In genomic region chr11:122976734-122977454, GRCh38 we compare ENCODE assay signal across 10 cellular contexts. TPM values are rescaled to one million over a fixed set of nuclear protein-coding genes. Genes with fewer than 3 reads are reported as not detected.
DNase-seq lines count a peak whose midpoint lies in the region; ATAC-seq and TF ChIP-seq lines count a peak whose summit lies in the region.
"Had no signal": no experiment of that assay in that cellular context is flagged by ENCODE, and none has a peak within 500 bp of the region (broad histone marks: within the 10 kb centered on the region; RNA-seq: fewer than 3 reads in every experiment).

No MANE protein-coding gene starts in this region.

- no peak overlapping the region for H3K27ac Mint-ChIP-seq in effector memory CD8-positive, alpha-beta T cell
- peak overlapping the region; percentile 7 for H3K27ac Mint-ChIP-seq in progenitor cell of endocrine pancreas

- peak overlapping the region; percentile 43 for H3K4me3 Mint-ChIP-seq in effector memory CD8-positive, alpha-beta T cell
- H3K4me3 Mint-ChIP-seq in progenitor cell of endocrine pancreas (ENCODE audit: low read depth) = peak overlapping the region; percentile 59

- peaks cover 11% of the 10 kb centered on the region for H3K36me3 Mint-ChIP-seq in effector memory CD8-positive, alpha-beta T cell (ENCODE audit: insufficient read depth)
- H3K36me3 Mint-ChIP-seq in progenitor cell of endocrine pancreas (ENCODE audit: insufficient read depth) = peaks cover 2% of the 10 kb centered on the region

- DNase-seq in DMS 273 (lab: John Stamatoyannopoulos, UW; ENCODE audit: unreplicated experiment) (peak; percentile 13), DMS 273 treated with DMSO at 0.1 percent for 48 hours (lab: John Stamatoyannopoulos, UW) (no peak), NCI-H1694 treated with DMSO at 0.1 percent for 48 hours (lab: John Stamatoyannopoulos, UW) (peak; percentile 4), progenitor cell of endocrine pancreas (ENCODE audit: low spot score, unreplicated experiment) (no peak), SKM-1 treated with dmso at 0.1 percent for 144 hours (lab: John Stamatoyannopoulos, UW; ENCODE audit: unreplicated experiment) (no peak)
- DNase-seq in effector memory CD8-positive, alpha-beta T cell = no peak
- DNase-seq: head of caudate nucleus had no signal

- no peaks in the 10 kb centered on the region for H3K9me3 Mint-ChIP-seq in effector memory CD8-positive, alpha-beta T cell
- H3K9me3 Mint-ChIP-seq in progenitor cell of endocrine pancreas (ENCODE audit: low read depth) = no peaks in the 10 kb centered on the region

- peaks cover 85 to 98% of the 10 kb centered on the region in 2 donors for H3K27me3 Mint-ChIP-seq in effector memory CD8-positive, alpha-beta T cell
- H3K27me3 Mint-ChIP-seq in progenitor cell of endocrine pancreas = peaks cover 95% of the 10 kb centered on the region

- no peak for TF ChIP-seq CTCF in progenitor cell of endocrine pancreas (IDR thresholded peaks at IDR 0.05; ENCODE audit: unreplicated experiment)

- peaks cover 18 to 19% of the 10 kb centered on the region in 2 donors for H3K4me1 Mint-ChIP-seq in effector memory CD8-positive, alpha-beta T cell (ENCODE audit: low read depth in 2 of 2)
- H3K4me1 Mint-ChIP-seq in progenitor cell of endocrine pancreas (ENCODE audit: low read depth) = peaks cover 7% of the 10 kb centered on the region

- ATAC-seq in effector memory CD8-positive, alpha-beta T cell (replicated peaks) = no peak
- no peak for ATAC-seq in GM18517 (IDR thresholded peaks at IDR 0.05; ENCODE audit: unreplicated experiment)
- ATAC-seq in HG03469 (IDR thresholded peaks at IDR 0.05; ENCODE audit: unreplicated experiment) = no peak

RNA-seq across cellular contexts. Expression of gene BSX, which starts 4.7 kb away (rescaled TPM):
- total RNA-seq in progenitor cell of endocrine pancreas = not detected in 2 replicates
- total RNA-seq: pancreas had no signal

Comparison
In these comparisons a context has a peak if more than half of its experiments do, and no peak if none do; other contexts are left out.
1. DNase-seq: peak in DMS 273 (single experiment) and NCI-H1694 treated with DMSO at 0.1 percent for 48 hours (single experiment); none in DMS 273 treated with DMSO at 0.1 percent for 48 hours (single experiment), effector memory CD8-positive, alpha-beta T cell (0 of 3), progenitor cell of endocrine pancreas (single experiment) and SKM-1 treated with dmso at 0.1 percent for 144 hours (single experiment).